In genomic region chr18:26088482-26088881, GRCh38 we compare ENCODE assay signal across 1 cellular context.
TF ChIP-seq lines count a peak whose summit lies in the region.

No MANE protein-coding gene starts in this region.

TF ChIP-seq in K562, 482 proteins besides CTCF, POLR2A, EP300 and RAD21 (continued from another document):
- TF ChIP-seq GATA2 (CRISPR knock-in tag; IDR thresholded peaks at IDR 0.05) (peak; percentile 61), SMARCA4 (IDR thresholded peaks at IDR 0.05) (0 out of 2 replicates have a peak, but pooled peaks have one; percentile 31), ZNF316 (IDR thresholded peaks at IDR 0.05) (peak; percentile 37), ZNF140 (CRISPR knock-in tag; IDR thresholded peaks at IDR 0.05) (no peak)
TF ChIP-seq in K562: peak in this region for 4.
